In the genomic region with DNA sequence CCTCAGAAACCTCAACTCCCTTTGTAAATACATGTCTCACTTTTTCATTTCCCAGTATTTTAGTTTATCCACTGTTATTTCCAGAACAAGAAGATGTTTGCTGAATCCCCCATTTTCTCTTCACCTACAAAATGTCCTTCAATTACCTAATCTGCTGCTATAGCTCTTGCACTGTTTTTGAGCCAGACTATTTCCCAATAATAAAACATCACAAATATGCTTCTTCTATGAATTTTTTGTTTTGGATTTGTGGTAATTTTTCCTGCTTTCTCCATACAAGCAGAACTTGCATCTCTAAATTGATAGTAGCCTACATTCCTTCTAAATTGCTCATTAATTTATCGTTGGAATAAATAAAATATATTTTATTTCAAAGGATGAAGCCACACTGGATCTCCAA, we compare ENCODE assay signal across 26 cellular contexts.
"Had no signal": no experiment of that assay in that cellular context is flagged by ENCODE, and none has a peak within 500 bp of the region (broad histone marks: within the 10 kb centered on the region; RNA-seq: fewer than 3 reads in every experiment).

No MANE protein-coding gene starts in this region.

- H3K36me3 Mint-ChIP-seq: immature natural killer cell; naive thymus-derived CD4-positive, alpha-beta T cell; neural progenitor cell; stimulated activated memory B cell treated with anti-CD40 and anti-IgM and Interleukin-4, amounts not matched to agents 10 μg/mL and 1 μg/mL and 100 μg/mL, for 72 hours; type B pancreatic cell had no signal

- H3K27me3 Mint-ChIP-seq: effector memory CD8-positive, alpha-beta T cell; stimulated activated memory B cell treated with anti-CD40 and anti-IgM and Interleukin-4, amounts not matched to agents 10 μg/mL and 1 μg/mL and 100 μg/mL, for 72 hours; type B pancreatic cell had no signal

- H3K4me1 Mint-ChIP-seq: immature natural killer cell; naive thymus-derived CD4-positive, alpha-beta T cell; neural progenitor cell; stimulated activated memory B cell treated with anti-CD40 and anti-IgM and Interleukin-4, amounts not matched to agents 10 μg/mL and 1 μg/mL and 100 μg/mL, for 72 hours had no signal

- DNase-seq: cortex of kidney; effector memory CD8-positive, alpha-beta T cell; erythroblast; esophagus squamous epithelium; hypothalamus; immature natural killer cell; left ventricle myocardium superior; mesenchymal stem cell; midbrain; naive thymus-derived CD4-positive, alpha-beta T cell; nucleus accumbens; sigmoid colon; spleen; stimulated activated CD4-positive, alpha-beta T cell treated with anti-CD3 and anti-CD28 coated beads, Interleukin-4, amount 100 ng/mL, for 4 hours; stimulated activated naive CD8-positive, alpha-beta T cell treated with anti-CD3 and anti-CD28 coated beads, Interleukin-15, Interleukin-2, amounts not matched to agents 100 U/mL and 50 U/mL, for 24 hours; substantia nigra; testis; tibial artery had no signal

- H3K27ac ChIP-seq: esophagus squamous epithelium, neural progenitor cell, prostate gland, right atrium auricular region, sigmoid colon, skin epidermis, spleen, testis, tibial artery had no signal

- H3K27ac Mint-ChIP-seq: effector memory CD8-positive, alpha-beta T cell; immature natural killer cell; naive thymus-derived CD4-positive, alpha-beta T cell; neural progenitor cell; stimulated activated memory B cell treated with anti-CD40 and anti-IgM and Interleukin-4, amounts not matched to agents 10 μg/mL and 1 μg/mL and 100 μg/mL, for 72 hours; type B pancreatic cell had no signal

- H3K4me3 Mint-ChIP-seq: effector memory CD8-positive, alpha-beta T cell; immature natural killer cell; naive thymus-derived CD4-positive, alpha-beta T cell; nephron; neural progenitor cell; stimulated activated memory B cell treated with anti-CD40 and anti-IgM and Interleukin-4, amounts not matched to agents 10 μg/mL and 1 μg/mL and 100 μg/mL, for 72 hours; type B pancreatic cell had no signal

- H3K4me3 ChIP-seq: esophagus squamous epithelium, lung, neural progenitor cell, prostate gland, right atrium auricular region, sigmoid colon, skin epidermis, spleen, testis, tibial artery had no signal
